16 cellular contexts compared by ENCODE assay signal in the genomic region with DNA sequence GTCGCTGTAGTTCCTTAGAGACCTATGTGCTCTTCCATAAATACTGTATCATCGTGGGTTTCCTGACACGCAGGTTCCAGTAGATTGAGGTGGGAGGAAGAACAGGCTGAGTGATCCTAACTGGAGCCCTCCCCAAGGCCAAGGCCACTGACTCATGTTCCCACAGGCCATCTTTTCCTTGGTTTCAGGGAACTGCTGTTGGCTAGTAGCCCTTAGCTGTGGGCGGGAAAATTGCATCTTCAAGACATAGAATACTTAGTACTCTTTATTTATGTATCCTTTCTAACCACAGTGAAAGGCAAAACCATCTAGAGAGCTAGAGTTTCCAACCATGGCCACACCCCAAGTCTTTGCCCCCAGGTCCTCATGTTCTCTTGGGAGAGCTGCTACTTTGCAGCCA. TPM values are rescaled to one million over a fixed set of nuclear protein-coding genes. Genes with fewer than 3 reads are reported as not detected.
A peak's percentile ranks its signal among the peaks of the same experiment; 100 is the strongest.
DNase-seq lines count a peak whose midpoint lies in the region; ATAC-seq, FAIRE-seq and TF ChIP-seq lines count a peak whose summit lies in the region.
"Had no signal": no experiment of that assay in that cellular context is flagged by ENCODE, and none has a peak within 500 bp of the region (broad histone marks: within the 10 kb centered on the region; RNA-seq: fewer than 3 reads in every experiment).

No MANE protein-coding gene starts in this region.

- no peak overlapping the region for H3K4me3 ChIP-seq in ACC112 (ENCODE audit: low read depth, low read length)
- H3K4me3 ChIP-seq in bronchial epithelial cell (ENCODE audit: low read depth, low read length): no peak overlapping the region
- H3K4me3 ChIP-seq in muscle layer of duodenum (ENCODE audit: low read depth in 1 of 2, low read length in 2 of 2): no peak overlapping the region

- H3K27ac ChIP-seq in ACC112 (ENCODE audit: low read depth, low read length) (peak overlapping the region; percentile 100), muscle layer of duodenum (ENCODE audit: low read length) (peak overlapping the region; percentile 76)

- H3K27me3 ChIP-seq in ACC112 (ENCODE audit: insufficient read depth, low read length) (no peaks in the 10 kb centered on the region), bronchial epithelial cell (ENCODE audit: control insufficient read depth, insufficient read depth, low read length) (no peaks in the 10 kb centered on the region), muscle layer of duodenum (ENCODE audit: low read depth, low read length) (no peaks in the 10 kb centered on the region)

- no peak for FAIRE-seq in bronchial epithelial cell (lab: Jason Lieb, UNC)
- no peak for FAIRE-seq in D721Med (lab: Jason Lieb, UNC)

- TF ChIP-seq CTCF in bronchial epithelial cell (IDR thresholded peaks at IDR 0.05; ENCODE audit: insufficient read depth, low read length, severe bottlenecking) (no peak), D721Med (IDR thresholded peaks at IDR 0.05; ENCODE audit: insufficient read depth, missing control alignments) (no peak)

- H2AFZ ChIP-seq in ACC112 (ENCODE audit: low read length, unreplicated experiment): no peak overlapping the region

- peaks cover 9% of the 10 kb centered on the region for H3K36me3 ChIP-seq in ACC112 (ENCODE audit: insufficient read depth, low read length)
- H3K36me3 ChIP-seq in bronchial epithelial cell (ENCODE audit: control insufficient read depth, insufficient read depth, low read length): no peaks in the 10 kb centered on the region
- H3K36me3 ChIP-seq in muscle layer of duodenum (ENCODE audit: control insufficient read depth in 1 of 2, insufficient read depth in 2 of 2, low read length in 2 of 2): no peaks in the 10 kb centered on the region

- peak; percentile 75 for DNase-seq in HCEC 1CT
- peak; percentile 62 for DNase-seq in bronchial epithelial cell (ENCODE audit: low read depth)
- DNase-seq in D721Med (ENCODE audit: insufficient read length, low spot score): no peak
- DNase-seq in C1 segment of cervical spinal cord (lab: John Stamatoyannopoulos, UW): no peak
- DNase-seq in stimulated activated CD4-positive, alpha-beta T cell treated with anti-CD3 and anti-CD28 coated beads, Interleukin-4, amount 100 ng/mL, for 4 hours: no peak
- DNase-seq: activated T-cell treated with anti-CD3 and anti-CD28 coated beads, Interleukin-2, amount 50 U/mL, for 1 hour; AML-193; amygdala; DMS79 treated with DMSO at 0.1 percent for 48 hours; endodermal cell; nucleus accumbens; stimulated activated CD4-positive, alpha-beta T cell treated with anti-CD3 and anti-CD28 coated beads, Interleukin-15, amount 100 ng/mL, for 24 hours; SW 1271 had no signal

- H3K4me1 ChIP-seq in ACC112 (ENCODE audit: control insufficient read depth, insufficient read depth, low read length, unreplicated experiment) (peaks cover 39% of the 10 kb centered on the region), muscle layer of duodenum (ENCODE audit: control insufficient read depth in 1 of 2, insufficient read depth in 2 of 2, low read length in 2 of 2) (no peaks in the 10 kb centered on the region)

- H3K79me2 ChIP-seq in ACC112 (ENCODE audit: control insufficient read depth, insufficient read depth, low read length, unreplicated experiment): no peaks in the 10 kb centered on the region

- no peak for ATAC-seq in HG02885 (IDR thresholded peaks at IDR 0.05; ENCODE audit: poor library complexity, unreplicated experiment)

- H3K9me3 ChIP-seq in muscle layer of duodenum (ENCODE audit: control insufficient read depth in 1 of 2, low read length in 2 of 2): peaks cover 0 to 9% of the 10 kb centered on the region in 2 donors

RNA-seq across cellular contexts. Expression of a gene that starts 55.9 kb away (rescaled TPM):
- total RNA-seq in bronchial epithelial cell: 58.2 and 80.3 TPM in 2 replicates

Comparison
In these comparisons a context has a peak if more than half of its experiments do, and no peak if none do; other contexts are left out.
1. DNase-seq: peak in HCEC 1CT (single experiment) and bronchial epithelial cell (single experiment); none in D721Med (single experiment), C1 segment of cervical spinal cord (0 of 14) and stimulated activated CD4-positive, alpha-beta T cell treated with anti-CD3 and anti-CD28 coated beads, Interleukin-4, amount 100 ng/mL, for 4 hours (0 of 2).